ENCODE assay signal across 9 cellular contexts in the genomic region with DNA sequence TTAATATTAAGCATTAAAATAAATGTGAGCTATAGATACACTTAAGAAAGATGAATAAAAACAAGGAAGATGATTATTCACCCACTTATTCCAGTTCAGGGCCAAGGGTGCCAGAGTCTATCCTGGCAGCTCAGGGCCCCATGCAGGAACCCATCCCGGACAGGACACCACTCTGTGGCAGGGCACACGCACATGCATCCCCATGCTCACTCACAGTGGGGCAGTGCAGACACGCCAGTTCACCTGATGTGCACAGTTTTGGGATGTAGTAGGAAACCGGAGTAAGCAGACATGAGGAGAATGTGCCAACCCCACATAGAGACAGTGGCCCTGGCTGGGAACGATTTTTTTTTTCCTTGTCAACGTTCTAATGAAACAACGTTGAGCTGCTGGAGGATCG.
"Had no signal": no experiment of that assay in that cellular context is flagged by ENCODE, and none has a peak within 500 bp of the region (broad histone marks: within the 10 kb centered on the region; RNA-seq: fewer than 3 reads in every experiment).

No MANE protein-coding gene starts in this region.

- H3K4me3 Mint-ChIP-seq: GM23338, H9, IgD-negative memory B cell had no signal

- H3K4me2 ChIP-seq: GM23338 had no signal

- H3K4me1 Mint-ChIP-seq: GM23338, H9 had no signal

- FAIRE-seq: H1, H54, HepG2 had no signal

- H3K27ac ChIP-seq: HL-60 had no signal

- ATAC-seq: GM23338, HepG2 had no signal

- H3K27ac Mint-ChIP-seq: GM23338, H9, IgD-negative memory B cell had no signal

- H2AFZ ChIP-seq: GM23338 had no signal

- H3K9me3 Mint-ChIP-seq: GM23338, H9, IgD-negative memory B cell had no signal

- DNase-seq: H9, HCEC 1CT, KBM-7 had no signal

- H3K27me3 Mint-ChIP-seq: IgD-negative memory B cell had no signal

- H3K4me3 ChIP-seq: GM23338 had no signal
